Comparison of ENCODE assay signal across 10 cellular contexts in the genomic region with DNA sequence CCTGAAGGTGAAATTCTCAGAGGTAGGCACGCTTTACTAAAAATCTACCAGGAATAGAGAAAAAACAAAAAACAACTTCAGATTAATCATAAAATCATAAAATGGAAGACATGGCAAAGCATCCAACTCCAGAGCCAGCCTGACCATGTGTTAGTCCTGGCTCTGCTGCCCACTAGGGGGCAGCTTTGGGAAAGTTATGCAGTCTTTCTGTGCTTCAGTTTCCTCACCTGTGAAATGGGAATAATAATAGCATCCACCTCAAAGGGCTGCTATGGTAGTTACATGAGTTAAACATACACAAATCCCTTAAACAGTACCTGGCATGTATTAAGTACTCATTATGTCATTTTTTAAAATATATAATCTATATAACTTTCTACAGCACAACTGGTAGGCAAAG. TPM values are rescaled to one million over a fixed set of nuclear protein-coding genes. Genes with fewer than 3 reads are reported as not detected.
A peak's percentile ranks its signal among the peaks of the same experiment; 100 is the strongest.
DNase-seq lines count a peak whose midpoint lies in the region; ATAC-seq, FAIRE-seq and TF ChIP-seq lines count a peak whose summit lies in the region.
"Had no signal": no experiment of that assay in that cellular context is flagged by ENCODE, and none has a peak within 500 bp of the region (broad histone marks: within the 10 kb centered on the region; RNA-seq: fewer than 3 reads in every experiment).

No MANE protein-coding gene starts in this region.

- DNase-seq in AG04450 (ENCODE audit: low read depth, low spot score) (no peak), GM18507 (ENCODE audit: extremely low spot score, insufficient read length, low read depth) (no peak), RCC 7860 (ENCODE audit: low spot score) (peak; percentile 8), fibroblast of villous mesenchyme (ENCODE audit: low read depth) (peak; percentile 29), C1 segment of cervical spinal cord (lab: John Stamatoyannopoulos, UW) (no peak), NCI-H1930 (lab: John Stamatoyannopoulos, UW) (no peak)
- DNase-seq: uterus had no signal

- H3K27ac Mint-ChIP-seq in activated T-helper 17 cell treated with anti-CD3 and anti-CD28 coated beads, Interleukin-2, amount 50 U/mL, for 72 hours, result no peak overlapping the region

- H3K4me3 ChIP-seq in AG04450 (ENCODE audit: low read depth, low read length) (no peak overlapping the region), fibroblast of villous mesenchyme (ENCODE audit: low read depth, low read length) (no peak overlapping the region)
- H3K4me3 ChIP-seq: uterus had no signal

- H3K9me3 ChIP-seq in AG04450 (ENCODE audit: control insufficient read depth, insufficient read depth, low read length), result no peaks in the 10 kb centered on the region
- H3K9me3 ChIP-seq: uterus had no signal

- ATAC-seq in HG03280 (IDR thresholded peaks at IDR 0.05; ENCODE audit: unreplicated experiment), result no peak
- ATAC-seq in activated T-helper 17 cell treated with anti-CD3 and anti-CD28 coated beads, Interleukin-2, amount 50 U/mL, for 72 hours (replicated peaks), result no peak

- no peak overlapping the region for H3K4me3 Mint-ChIP-seq in activated T-helper 17 cell treated with anti-CD3 and anti-CD28 coated beads, Interleukin-2, amount 50 U/mL, for 72 hours

- POLR2A ChIA-PET in AG04450 (lab: Yijun Ruan, JAX), result no interaction called here

- peak; percentile 43 for TF ChIP-seq CTCF in AG04450 (IDR thresholded peaks at IDR 0.05; ENCODE audit: low read depth, low read length)
- peak; percentile 55 for TF ChIP-seq CTCF in fibroblast of villous mesenchyme (IDR thresholded peaks at IDR 0.05; ENCODE audit: insufficient read depth, low read depth, low read length)

- H3K27me3 Mint-ChIP-seq in activated T-helper 17 cell treated with anti-CD3 and anti-CD28 coated beads, Interleukin-2, amount 50 U/mL, for 72 hours, result no peaks in the 10 kb centered on the region

- H3K27me3 ChIP-seq in AG04450 (ENCODE audit: control insufficient read depth, insufficient read depth, low read length), result no peaks in the 10 kb centered on the region
- H3K27me3 ChIP-seq: uterus had no signal

- CTCF ChIA-PET in AG04450 (lab: Charles Lee), result interaction anchor here (1.1 kb wide), 1 partner anchor 17 kb away, joined by 3 read pairs; no protein-coding TSS in a partner anchor

- FAIRE-seq in GM18507 (lab: Jason Lieb, UNC) (peak; percentile 54), RCC 7860 (lab: Jason Lieb, UNC) (no peak)

- H3K27ac ChIP-seq in AG04450 (ENCODE audit: low read depth, low read length), result no peak overlapping the region
- H3K27ac ChIP-seq: uterus had no signal

- H3K36me3 Mint-ChIP-seq in activated T-helper 17 cell treated with anti-CD3 and anti-CD28 coated beads, Interleukin-2, amount 50 U/mL, for 72 hours (ENCODE audit: low read depth), result no peaks in the 10 kb centered on the region

- H3K9me3 Mint-ChIP-seq in activated T-helper 17 cell treated with anti-CD3 and anti-CD28 coated beads, Interleukin-2, amount 50 U/mL, for 72 hours, result no peaks in the 10 kb centered on the region

- no peaks in the 10 kb centered on the region for H3K4me1 Mint-ChIP-seq in activated T-helper 17 cell treated with anti-CD3 and anti-CD28 coated beads, Interleukin-2, amount 50 U/mL, for 72 hours

RNA-seq across cellular contexts. Expression of a gene that starts 52.3 kb away (rescaled TPM):
- polyA plus RNA-seq in AG04450 (2011; rRNA removed), result 168 and 203 TPM in 2 replicates
- 290 TPM in 2 replicates for polyA minus RNA-seq in AG04450 (2011; rRNA and poly(A)+ RNA removed)
- total RNA-seq in fibroblast of villous mesenchyme, result 1,105 and 1,763 TPM in 2 replicates
- not detected for total RNA-seq in activated T-helper 17 cell treated with anti-CD3 and anti-CD28 coated beads, Interleukin-2, amount 50 U/mL, for 72 hours
- total RNA-seq: activated CD8-positive, alpha-beta memory T cell treated with anti-CD3 and anti-CD28 coated beads for 36 hours had no signal

Comparison
In these comparisons a context has a peak if more than half of its experiments do, and no peak if none do; other contexts are left out.
1. DNase-seq: peak in RCC 7860 (single experiment) and fibroblast of villous mesenchyme (single experiment); none in AG04450 (single experiment), GM18507 (single experiment), C1 segment of cervical spinal cord (0 of 14) and NCI-H1930 (0 of 2).
2. RNA of a gene that starts 52.3 kb away (total RNA-seq): 1,105 to 1,763 TPM in fibroblast of villous mesenchyme; not detected in activated T-helper 17 cell treated with anti-CD3 and anti-CD28 coated beads, Interleukin-2, amount 50 U/mL, for 72 hours; every median in the first group is over 1,000 times any median in the second.